12 cellular contexts compared by ENCODE assay signal in genomic region chr11:109783842-109784241, GRCh38.
A peak's percentile ranks its signal among the peaks of the same experiment; 100 is the strongest.
DNase-seq lines count a peak whose midpoint lies in the region; ATAC-seq, FAIRE-seq and TF ChIP-seq lines count a peak whose summit lies in the region.
"Had no signal": no experiment of that assay in that cellular context is flagged by ENCODE, and none has a peak within 500 bp of the region (broad histone marks: within the 10 kb centered on the region; RNA-seq: fewer than 3 reads in every experiment).

No MANE protein-coding gene starts in this region.

- CTCF ChIA-PET in RWPE1 (lab: Yijun Ruan, JAX): interaction anchor here (0.7 kb wide), 1 partner anchor 8 kb away, joined by 3 read pairs; no protein-coding TSS in a partner anchor

- H3K4me1 ChIP-seq in RWPE2 (ENCODE audit: insufficient read depth, poor library complexity, severe bottlenecking): no peaks in the 10 kb centered on the region
- H3K4me1 ChIP-seq: HAP-1 had no signal

- no peaks in the 10 kb centered on the region for H3K27me3 ChIP-seq in RWPE2 (ENCODE audit: insufficient read depth, poor library complexity, severe bottlenecking)

- DNase-seq in RWPE2 (ENCODE audit: low spot score) (no peak), RWPE1 (ENCODE audit: low spot score) (no peak), D721Med (ENCODE audit: insufficient read length, low spot score) (no peak), NCI-H1694 treated with DMSO at 0.1 percent for 48 hours (lab: John Stamatoyannopoulos, UW) (no peak), SW480 (ENCODE audit: low spot score) (no peak)
- DNase-seq: activated gamma-delta T cell treated with Interleukin-2 at 50 U/mL for 16 hours, NCI-H2029 treated with DMSO at 0.1 percent for 48 hours had no signal

- no peaks in the 10 kb centered on the region for H3K36me3 ChIP-seq in RWPE2 (ENCODE audit: low read depth)
- H3K36me3 ChIP-seq: HAP-1 had no signal

- H3K27ac ChIP-seq in RWPE2 (ENCODE audit: poor library complexity, severe bottlenecking) (no peak overlapping the region), RWPE1 (no peak overlapping the region)
- H3K27ac ChIP-seq: coronary artery had no signal

- POLR2A ChIA-PET in RWPE1 (lab: Yijun Ruan, JAX; ENCODE audit: low non-redundant PET): no interaction called here

- ATAC-seq in GM18508 (IDR thresholded peaks at IDR 0.05; ENCODE audit: insufficient read depth, unreplicated experiment) (peak; percentile 51), GM21528 (IDR thresholded peaks at IDR 0.05; ENCODE audit: low FRiP score, unreplicated experiment) (peak; percentile 90), HG03196 (IDR thresholded peaks at IDR 0.05; ENCODE audit: unreplicated experiment) (peak; percentile 99), RWPE2 (ENCODE audit: low read depth) (peak; percentile 29; the same call in 2 of the 3 replicates)

- no peak for FAIRE-seq in D721Med (lab: Jason Lieb, UNC)

- no peak overlapping the region for H3K4me3 ChIP-seq in RWPE2 (ENCODE audit: severe bottlenecking)
- H3K4me3 ChIP-seq: coronary artery, HAP-1 had no signal

- H3K9me3 ChIP-seq in RWPE2 (ENCODE audit: severe bottlenecking): no peaks in the 10 kb centered on the region
- H3K9me3 ChIP-seq: HAP-1 had no signal

- TF ChIP-seq CTCF in RWPE2 (IDR thresholded peaks at IDR 0.05; ENCODE audit: poor library complexity, severe bottlenecking) (no peak), RWPE1 (conservative IDR thresholded peaks at IDR 0.05; ENCODE audit: low read depth) (no peak), D721Med (IDR thresholded peaks at IDR 0.05; ENCODE audit: insufficient read depth, missing control alignments) (no peak)

Comparison
In these comparisons a context has a peak if more than half of its experiments do, and no peak if none do; other contexts are left out.
1. ATAC-seq: peak in every context shown above with its lines; median percentile 99 in HG03196; 90 in GM21528; 51 in GM18508; 29 in RWPE2.